ENCODE assay signal across 1 cellular context in genomic region chr1:26378088-26378878, GRCh38.
TF ChIP-seq lines count a peak whose summit lies in the region.

No MANE protein-coding gene starts in this region.

TF ChIP-seq in H1, 55 proteins besides CTCF, POLR2A, EP300 and RAD21:
- TF ChIP-seq, protein P1, sequence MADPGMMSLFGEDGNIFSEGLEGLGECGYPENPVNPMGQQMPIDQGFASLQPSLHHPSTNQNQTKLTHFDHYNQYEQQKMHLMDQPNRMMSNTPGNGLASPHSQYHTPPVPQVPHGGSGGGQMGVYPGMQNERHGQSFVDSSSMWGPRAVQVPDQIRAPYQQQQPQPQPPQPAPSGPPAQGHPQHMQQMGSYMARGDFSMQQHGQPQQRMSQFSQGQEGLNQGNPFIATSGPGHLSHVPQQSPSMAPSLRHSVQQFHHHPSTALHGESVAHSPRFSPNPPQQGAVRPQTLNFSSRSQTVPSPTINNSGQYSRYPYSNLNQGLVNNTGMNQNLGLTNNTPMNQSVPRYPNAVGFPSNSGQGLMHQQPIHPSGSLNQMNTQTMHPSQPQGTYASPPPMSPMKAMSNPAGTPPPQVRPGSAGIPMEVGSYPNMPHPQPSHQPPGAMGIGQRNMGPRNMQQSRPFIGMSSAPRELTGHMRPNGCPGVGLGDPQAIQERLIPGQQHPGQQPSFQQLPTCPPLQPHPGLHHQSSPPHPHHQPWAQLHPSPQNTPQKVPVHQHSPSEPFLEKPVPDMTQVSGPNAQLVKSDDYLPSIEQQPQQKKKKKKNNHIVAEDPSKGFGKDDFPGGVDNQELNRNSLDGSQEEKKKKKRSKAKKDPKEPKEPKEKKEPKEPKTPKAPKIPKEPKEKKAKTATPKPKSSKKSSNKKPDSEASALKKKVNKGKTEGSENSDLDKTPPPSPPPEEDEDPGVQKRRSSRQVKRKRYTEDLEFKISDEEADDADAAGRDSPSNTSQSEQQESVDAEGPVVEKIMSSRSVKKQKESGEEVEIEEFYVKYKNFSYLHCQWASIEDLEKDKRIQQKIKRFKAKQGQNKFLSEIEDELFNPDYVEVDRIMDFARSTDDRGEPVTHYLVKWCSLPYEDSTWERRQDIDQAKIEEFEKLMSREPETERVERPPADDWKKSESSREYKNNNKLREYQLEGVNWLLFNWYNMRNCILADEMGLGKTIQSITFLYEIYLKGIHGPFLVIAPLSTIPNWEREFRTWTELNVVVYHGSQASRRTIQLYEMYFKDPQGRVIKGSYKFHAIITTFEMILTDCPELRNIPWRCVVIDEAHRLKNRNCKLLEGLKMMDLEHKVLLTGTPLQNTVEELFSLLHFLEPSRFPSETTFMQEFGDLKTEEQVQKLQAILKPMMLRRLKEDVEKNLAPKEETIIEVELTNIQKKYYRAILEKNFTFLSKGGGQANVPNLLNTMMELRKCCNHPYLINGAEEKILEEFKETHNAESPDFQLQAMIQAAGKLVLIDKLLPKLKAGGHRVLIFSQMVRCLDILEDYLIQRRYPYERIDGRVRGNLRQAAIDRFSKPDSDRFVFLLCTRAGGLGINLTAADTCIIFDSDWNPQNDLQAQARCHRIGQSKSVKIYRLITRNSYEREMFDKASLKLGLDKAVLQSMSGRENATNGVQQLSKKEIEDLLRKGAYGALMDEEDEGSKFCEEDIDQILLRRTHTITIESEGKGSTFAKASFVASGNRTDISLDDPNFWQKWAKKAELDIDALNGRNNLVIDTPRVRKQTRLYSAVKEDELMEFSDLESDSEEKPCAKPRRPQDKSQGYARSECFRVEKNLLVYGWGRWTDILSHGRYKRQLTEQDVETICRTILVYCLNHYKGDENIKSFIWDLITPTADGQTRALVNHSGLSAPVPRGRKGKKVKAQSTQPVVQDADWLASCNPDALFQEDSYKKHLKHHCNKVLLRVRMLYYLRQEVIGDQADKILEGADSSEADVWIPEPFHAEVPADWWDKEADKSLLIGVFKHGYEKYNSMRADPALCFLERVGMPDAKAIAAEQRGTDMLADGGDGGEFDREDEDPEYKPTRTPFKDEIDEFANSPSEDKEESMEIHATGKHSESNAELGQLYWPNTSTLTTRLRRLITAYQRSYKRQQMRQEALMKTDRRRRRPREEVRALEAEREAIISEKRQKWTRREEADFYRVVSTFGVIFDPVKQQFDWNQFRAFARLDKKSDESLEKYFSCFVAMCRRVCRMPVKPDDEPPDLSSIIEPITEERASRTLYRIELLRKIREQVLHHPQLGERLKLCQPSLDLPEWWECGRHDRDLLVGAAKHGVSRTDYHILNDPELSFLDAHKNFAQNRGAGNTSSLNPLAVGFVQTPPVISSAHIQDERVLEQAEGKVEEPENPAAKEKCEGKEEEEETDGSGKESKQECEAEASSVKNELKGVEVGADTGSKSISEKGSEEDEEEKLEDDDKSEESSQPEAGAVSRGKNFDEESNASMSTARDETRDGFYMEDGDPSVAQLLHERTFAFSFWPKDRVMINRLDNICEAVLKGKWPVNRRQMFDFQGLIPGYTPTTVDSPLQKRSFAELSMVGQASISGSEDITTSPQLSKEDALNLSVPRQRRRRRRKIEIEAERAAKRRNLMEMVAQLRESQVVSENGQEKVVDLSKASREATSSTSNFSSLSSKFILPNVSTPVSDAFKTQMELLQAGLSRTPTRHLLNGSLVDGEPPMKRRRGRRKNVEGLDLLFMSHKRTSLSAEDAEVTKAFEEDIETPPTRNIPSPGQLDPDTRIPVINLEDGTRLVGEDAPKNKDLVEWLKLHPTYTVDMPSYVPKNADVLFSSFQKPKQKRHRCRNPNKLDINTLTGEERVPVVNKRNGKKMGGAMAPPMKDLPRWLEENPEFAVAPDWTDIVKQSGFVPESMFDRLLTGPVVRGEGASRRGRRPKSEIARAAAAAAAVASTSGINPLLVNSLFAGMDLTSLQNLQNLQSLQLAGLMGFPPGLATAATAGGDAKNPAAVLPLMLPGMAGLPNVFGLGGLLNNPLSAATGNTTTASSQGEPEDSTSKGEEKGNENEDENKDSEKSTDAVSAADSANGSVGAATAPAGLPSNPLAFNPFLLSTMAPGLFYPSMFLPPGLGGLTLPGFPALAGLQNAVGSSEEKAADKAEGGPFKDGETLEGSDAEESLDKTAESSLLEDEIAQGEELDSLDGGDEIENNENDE (IDR thresholded peaks at IDR 0.05; ENCODE audit: insufficient replicate concordance, low read length): no peak
- TF ChIP-seq, protein P2, sequence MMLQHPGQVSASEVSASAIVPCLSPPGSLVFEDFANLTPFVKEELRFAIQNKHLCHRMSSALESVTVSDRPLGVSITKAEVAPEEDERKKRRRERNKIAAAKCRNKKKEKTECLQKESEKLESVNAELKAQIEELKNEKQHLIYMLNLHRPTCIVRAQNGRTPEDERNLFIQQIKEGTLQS (IDR thresholded peaks at IDR 0.05; ENCODE audit: insufficient read depth, low read depth, low read length): no peak
- TF ChIP-seq HDAC2 (IDR thresholded peaks at IDR 0.05; ENCODE audit: borderline replicate concordance in 1 of 2, low read depth in 2 of 2, low read length in 2 of 2) (no peak), CHD2 (IDR thresholded peaks at IDR 0.05; ENCODE audit: low read length) (no peak), SIN3A (conservative IDR thresholded peaks at IDR 0.05 in 1 of 2, IDR thresholded peaks at IDR 0.05 in 1 of 2; ENCODE audit: low read depth in 1 of 2, low read length in 2 of 2) (no peak), SP2 (IDR thresholded peaks at IDR 0.05; ENCODE audit: low read length) (no peak), GTF2F1 (IDR thresholded peaks at IDR 0.05; ENCODE audit: borderline replicate concordance, low read depth, low read length) (no peak), FOSL1 (IDR thresholded peaks at IDR 0.05; ENCODE audit: insufficient read depth, low read depth, low read length) (no peak), RNF2 (IDR thresholded peaks at IDR 0.05; ENCODE audit: borderline replicate concordance, low read depth, low read length, missing control alignments, poor library complexity, severe bottlenecking) (no peak), E2F6 (IDR thresholded peaks at IDR 0.05) (no peak), BRCA1 (IDR thresholded peaks at IDR 0.05; ENCODE audit: low read depth, low read length) (no peak), SRF (IDR thresholded peaks at IDR 0.05; ENCODE audit: low read depth, low read length) (no peak), ASH2L (IDR thresholded peaks at IDR 0.05; ENCODE audit: low read length) (no peak)
- TF ChIP-seq, protein P3, sequence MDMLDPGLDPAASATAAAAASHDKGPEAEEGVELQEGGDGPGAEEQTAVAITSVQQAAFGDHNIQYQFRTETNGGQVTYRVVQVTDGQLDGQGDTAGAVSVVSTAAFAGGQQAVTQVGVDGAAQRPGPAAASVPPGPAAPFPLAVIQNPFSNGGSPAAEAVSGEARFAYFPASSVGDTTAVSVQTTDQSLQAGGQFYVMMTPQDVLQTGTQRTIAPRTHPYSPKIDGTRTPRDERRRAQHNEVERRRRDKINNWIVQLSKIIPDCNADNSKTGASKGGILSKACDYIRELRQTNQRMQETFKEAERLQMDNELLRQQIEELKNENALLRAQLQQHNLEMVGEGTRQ (IDR thresholded peaks at IDR 0.05; ENCODE audit: low read length): no peak
